In genomic region chr12:132489078-132489601, GRCh38 we compare ENCODE assay signal across 8 cellular contexts. TPM values are rescaled to one million over a fixed set of nuclear protein-coding genes. Genes with fewer than 3 reads are reported as not detected.
DNase-seq lines count a peak whose midpoint lies in the region; ATAC-seq and TF ChIP-seq lines count a peak whose summit lies in the region.

No MANE protein-coding gene starts in this region.

- H3K4me1 Mint-ChIP-seq in activated T-helper 1 cell treated with anti-CD3 and anti-CD28 coated beads, Interleukin-12 subunit alpha, Interleukin-12 subunit beta, Interleukin-2, Interleukin-4 antibody, amounts not matched to agents 30 ng/mL and 10 ng/mL and 1 ng/mL, durations not matched to agents 14 hours and 24 hours and 36 hours (ENCODE audit: low read depth), result peaks cover 45% of the 10 kb centered on the region

- H3K27me3 Mint-ChIP-seq in activated T-helper 1 cell treated with anti-CD3 and anti-CD28 coated beads, Interleukin-12 subunit alpha, Interleukin-12 subunit beta, Interleukin-2, Interleukin-4 antibody, amounts not matched to agents 30 ng/mL and 10 ng/mL and 1 ng/mL, durations not matched to agents 14 hours and 24 hours and 36 hours (ENCODE audit: insufficient read depth), result peaks cover 1% of the 10 kb centered on the region

- H3K4me3 ChIP-seq in skeletal muscle cell (ENCODE audit: low read depth, low read length), result peak overlapping the region; percentile 62

- ATAC-seq in Right ventricle myocardium superior (ENCODE audit: poor library complexity), result peak; percentile 38

- no peak for TF ChIP-seq CTCF in GM10248 (IDR thresholded peaks at IDR 0.05; ENCODE audit: control extremely low read depth, extremely low read depth, low read depth, missing control alignments)

- peak overlapping the region; percentile 90 for H3K27ac Mint-ChIP-seq in activated T-helper 1 cell treated with anti-CD3 and anti-CD28 coated beads, Interleukin-12 subunit alpha, Interleukin-12 subunit beta, Interleukin-2, Interleukin-4 antibody, amounts not matched to agents 30 ng/mL and 10 ng/mL and 1 ng/mL, durations not matched to agents 14 hours and 24 hours and 36 hours

- CTCF ChIA-PET in GM10248 (lab: Yijun Ruan, JAX), result no interaction called here

- H3K36me3 Mint-ChIP-seq in activated T-helper 1 cell treated with anti-CD3 and anti-CD28 coated beads, Interleukin-12 subunit alpha, Interleukin-12 subunit beta, Interleukin-2, Interleukin-4 antibody, amounts not matched to agents 30 ng/mL and 10 ng/mL and 1 ng/mL, durations not matched to agents 14 hours and 24 hours and 36 hours (ENCODE audit: low read depth), result peaks cover 4% of the 10 kb centered on the region

- POLR2A ChIA-PET in GM10248 (lab: Yijun Ruan, JAX), result no interaction called here

- H3K9me3 Mint-ChIP-seq in activated T-helper 1 cell treated with anti-CD3 and anti-CD28 coated beads, Interleukin-12 subunit alpha, Interleukin-12 subunit beta, Interleukin-2, Interleukin-4 antibody, amounts not matched to agents 30 ng/mL and 10 ng/mL and 1 ng/mL, durations not matched to agents 14 hours and 24 hours and 36 hours, result no peaks in the 10 kb centered on the region

- intact Hi-C loops in activated T-helper 1 cell treated with anti-CD3 and anti-CD28 coated beads, Interleukin-12 subunit alpha, Interleukin-12 subunit beta, Interleukin-2, Interleukin-4 antibody, amounts not matched to agents 30 ng/mL and 10 ng/mL and 1 ng/mL, durations not matched to agents 14 hours and 24 hours and 36 hours (cut with micrococcal nuclease), result loop anchor here (1.0 to 5.0 kb wide), 3 partner anchors 44 to 398 kb away; partner anchors contain the start of gene CHFR
- intact Hi-C loops in Right ventricle myocardium superior (cut with DNase I), result no loop called here

- DNase-seq in NCI-H146 (lab: John Stamatoyannopoulos, UW), result peak; percentile 37
- no peak for DNase-seq in NCI-H146 treated with DMSO at 0.1 percent for 48 hours (lab: John Stamatoyannopoulos, UW; ENCODE audit: unreplicated experiment)
- DNase-seq in NCI-H69 (lab: John Stamatoyannopoulos, UW), result peak; percentile 66
- DNase-seq in activated T-helper 1 cell treated with anti-CD3 and anti-CD28 coated beads, Interleukin-12 subunit alpha, Interleukin-12 subunit beta, Interleukin-2, Interleukin-4 antibody, amounts not matched to agents 30 ng/mL and 10 ng/mL and 1 ng/mL, durations not matched to agents 14 hours and 24 hours and 36 hours (ENCODE audit: low spot score), result peak; percentile 63
- DNase-seq in Right ventricle myocardium superior, result peak; percentile 69
- DNase-seq in skeletal muscle cell (ENCODE audit: low read depth), result no peak
- no peak for DNase-seq in 8988T
- DNase-seq in GM10248 (ENCODE audit: extremely low spot score), result no peak

- H3K4me3 Mint-ChIP-seq in activated T-helper 1 cell treated with anti-CD3 and anti-CD28 coated beads, Interleukin-12 subunit alpha, Interleukin-12 subunit beta, Interleukin-2, Interleukin-4 antibody, amounts not matched to agents 30 ng/mL and 10 ng/mL and 1 ng/mL, durations not matched to agents 14 hours and 24 hours and 36 hours, result peak overlapping the region; percentile 84

RNA-seq across cellular contexts. Expression of gene FBRSL1, which starts 0.8 kb away (rescaled TPM):
- total RNA-seq in activated T-helper 1 cell treated with anti-CD3 and anti-CD28 coated beads, Interleukin-12 subunit alpha, Interleukin-12 subunit beta, Interleukin-2, Interleukin-4 antibody, amounts not matched to agents 30 ng/mL and 10 ng/mL and 1 ng/mL, durations not matched to agents 14 hours and 24 hours and 36 hours, result 75.8 and 80.2 TPM in 2 replicates
- total RNA-seq in Right ventricle myocardium superior, result 58.6 TPM

Comparison
In these comparisons a context has a peak if more than half of its experiments do, and no peak if none do; other contexts are left out.
1. DNase-seq: peak in NCI-H146 (single experiment), NCI-H69 (single experiment), activated T-helper 1 cell treated with anti-CD3 and anti-CD28 coated beads, Interleukin-12 subunit alpha, Interleukin-12 subunit beta, Interleukin-2, Interleukin-4 antibody, amounts not matched to agents 30 ng/mL and 10 ng/mL and 1 ng/mL, durations not matched to agents 14 hours and 24 hours and 36 hours (single experiment) and Right ventricle myocardium superior (single experiment); none in NCI-H146 treated with DMSO at 0.1 percent for 48 hours (single experiment), skeletal muscle cell (single experiment), 8988T (single experiment) and GM10248 (single experiment).